19 cellular contexts compared by ENCODE assay signal in genomic region chr1:27503033-27503432, GRCh38. TPM values are rescaled to one million over a fixed set of nuclear protein-coding genes. Genes with fewer than 3 reads are reported as not detected.
A peak's percentile ranks its signal among the peaks of the same experiment; 100 is the strongest.
DNase-seq lines count a peak whose midpoint lies in the region; ATAC-seq, FAIRE-seq and TF ChIP-seq lines count a peak whose summit lies in the region.
"Had no signal": no experiment of that assay in that cellular context is flagged by ENCODE, and none has a peak within 500 bp of the region (broad histone marks: within the 10 kb centered on the region; RNA-seq: fewer than 3 reads in every experiment).

No MANE protein-coding gene starts in this region.

- H2BK120ac ChIP-seq in mesenchymal stem cell (ENCODE audit: low read depth, low read length) = no peak overlapping the region

- no peak overlapping the region for H2BK5ac ChIP-seq in mesenchymal stem cell (ENCODE audit: low read depth, low read length, poor library complexity, severe bottlenecking)

- H2BK12ac ChIP-seq in mesenchymal stem cell (ENCODE audit: low read length in 2 of 2) = peak overlapping the region in 1 of 2 experiments; percentile 71

- DNase-seq in H7 (peak; percentile 3), astrocyte (ENCODE audit: low read depth) (no peak), mesenchymal stem cell (no peak)
- no peak for DNase-seq in activated effector memory CD4-positive, alpha-beta T cell treated with Interleukin-2 at 50 U/mL for 16 hours
- no peak for DNase-seq in activated CD4-positive, alpha-beta memory T cell treated with anti-CD3 and anti-CD28 coated beads for 36 hours
- DNase-seq: activated CD4-positive, CD25-positive, alpha-beta regulatory T cell; anterior cingulate cortex; erythroblast; GOT3; islet precursor cell; NCI-H1436 treated with DMSO at 0.1 percent for 48 hours; SHP77; stimulated activated naive CD4-positive, alpha-beta T cell treated with Interleukin-2 at 50 U/mL for 16 hours; T-helper 1 cell had no signal

- no peak overlapping the region for H3K4me2 ChIP-seq in astrocyte (ENCODE audit: low read length)
- H3K4me2 ChIP-seq in mesenchymal stem cell (ENCODE audit: low read length, poor library complexity, severe bottlenecking) = no peak overlapping the region

- peak overlapping the region; percentile 12 for H4K8ac ChIP-seq in mesenchymal stem cell (ENCODE audit: low read length)

- intact Hi-C loops in activated CD4-positive, alpha-beta memory T cell treated with anti-CD3 and anti-CD28 coated beads for 36 hours (cut with micrococcal nuclease) = no loop called here

- no peak for FAIRE-seq in astrocyte (lab: Jason Lieb, UNC)
- FAIRE-seq: HTR-8/SVneo had no signal

- no peak overlapping the region for H2BK15ac ChIP-seq in mesenchymal stem cell (ENCODE audit: low read depth, poor library complexity, severe bottlenecking)

- H2AK5ac ChIP-seq in mesenchymal stem cell (ENCODE audit: low read length, severe bottlenecking) = no peak overlapping the region

- H3K4me1 Mint-ChIP-seq in astrocyte (ENCODE audit: low read depth, unreplicated experiment) = peaks cover 12% of the 10 kb centered on the region
- H3K4me1 Mint-ChIP-seq in activated CD4-positive, alpha-beta memory T cell treated with anti-CD3 and anti-CD28 coated beads for 36 hours (ENCODE audit: low read depth) = no peaks in the 10 kb centered on the region

- no peaks in the 10 kb centered on the region for H3K9me3 ChIP-seq in astrocyte (ENCODE audit: insufficient read depth, low read depth, low read length)
- no peaks in the 10 kb centered on the region for H3K9me3 ChIP-seq in mesenchymal stem cell (ENCODE audit: control insufficient read depth, low read length)
- no peaks in the 10 kb centered on the region for H3K9me3 ChIP-seq in stomach smooth muscle (ENCODE audit: control insufficient read depth in 2 of 2, low read length in 2 of 2)

- no peaks in the 10 kb centered on the region for H3K36me3 Mint-ChIP-seq in astrocyte (ENCODE audit: low read depth, unreplicated experiment)
- no peaks in the 10 kb centered on the region for H3K36me3 Mint-ChIP-seq in activated CD4-positive, alpha-beta memory T cell treated with anti-CD3 and anti-CD28 coated beads for 36 hours

- TF ChIP-seq CTCF in astrocyte (IDR thresholded peaks at IDR 0.05; ENCODE audit: insufficient read depth, low read depth, low read length) = no peak

- H3K9ac ChIP-seq in astrocyte (ENCODE audit: low read length) (no peak overlapping the region), mesenchymal stem cell (ENCODE audit: low read length) (no peak overlapping the region), stomach smooth muscle (ENCODE audit: low read length in 2 of 2) (no peak overlapping the region)

- H2AFZ ChIP-seq in astrocyte (ENCODE audit: low read depth, low read length) = no peak overlapping the region
- H2AFZ ChIP-seq in mesenchymal stem cell (ENCODE audit: low read depth, low read length) = no peak overlapping the region

- H3K36me3 ChIP-seq in H7 (replicated peaks; ENCODE audit: control insufficient read depth, insufficient read depth, low read length) (no peaks in the 10 kb centered on the region), astrocyte (ENCODE audit: insufficient read depth, low read length) (no peaks in the 10 kb centered on the region), mesenchymal stem cell (ENCODE audit: control insufficient read depth in 1 of 2, insufficient read depth in 2 of 2, low read depth in 1 of 2, low read length in 2 of 2) (no peaks in the 10 kb centered on the region), stomach smooth muscle (ENCODE audit: control insufficient read depth in 2 of 2, insufficient read depth in 2 of 2, low read length in 2 of 2) (no peaks in the 10 kb centered on the region)

- H3K4ac ChIP-seq in mesenchymal stem cell (ENCODE audit: low read depth in 1 of 2, low read length in 2 of 2) = peak overlapping the region in 1 of 2 experiments; percentile 40

- peak overlapping the region in 1 of 2 experiments; percentile 48 for H3K14ac ChIP-seq in mesenchymal stem cell (ENCODE audit: low read length in 2 of 2)

- H3K4me1 ChIP-seq in astrocyte (ENCODE audit: insufficient read depth, low read length) = peaks cover 15% of the 10 kb centered on the region
- H3K4me1 ChIP-seq in mesenchymal stem cell (ENCODE audit: control insufficient read depth, insufficient read depth, low read depth, low read length) = peaks cover 14% of the 10 kb centered on the region
- H3K4me1 ChIP-seq in stomach smooth muscle (ENCODE audit: control insufficient read depth, insufficient read depth, low read length) = peaks cover 23% of the 10 kb centered on the region

- H3K4me3 Mint-ChIP-seq in astrocyte (ENCODE audit: unreplicated experiment) = no peak overlapping the region
- no peak overlapping the region for H3K4me3 Mint-ChIP-seq in activated CD4-positive, alpha-beta memory T cell treated with anti-CD3 and anti-CD28 coated beads for 36 hours
- H3K4me3 Mint-ChIP-seq: dendritic cell treated with granulocyte-macrophage colony-stimulating factor and Interleukin-4, amounts not matched to agents 40 ng/mL and 50 ng/mL, for 4 days had no signal

- H3K27ac ChIP-seq in astrocyte (ENCODE audit: low read depth, low read length) (no peak overlapping the region), mesenchymal stem cell (ENCODE audit: low read length, poor library complexity, severe bottlenecking) (no peak overlapping the region), stomach smooth muscle (ENCODE audit: low read length) (peak overlapping the region; percentile 18)

- ATAC-seq in GM21526 (IDR thresholded peaks at IDR 0.05; ENCODE audit: low FRiP score, unreplicated experiment) (no peak), HG02970 (IDR thresholded peaks at IDR 0.05; ENCODE audit: low FRiP score, unreplicated experiment) (no peak)

- H3K9me3 Mint-ChIP-seq in astrocyte (ENCODE audit: unreplicated experiment) = no peaks in the 10 kb centered on the region
- no peaks in the 10 kb centered on the region for H3K9me3 Mint-ChIP-seq in activated CD4-positive, alpha-beta memory T cell treated with anti-CD3 and anti-CD28 coated beads for 36 hours
- H3K9me3 Mint-ChIP-seq: dendritic cell treated with granulocyte-macrophage colony-stimulating factor and Interleukin-4, amounts not matched to agents 40 ng/mL and 50 ng/mL, for 4 days had no signal

- H3K79me2 ChIP-seq in astrocyte (ENCODE audit: insufficient read depth, low read length) = no peaks in the 10 kb centered on the region

- no peak overlapping the region for H3K18ac ChIP-seq in mesenchymal stem cell (ENCODE audit: low read depth in 1 of 2, low read length in 2 of 2)

- H4K20me1 ChIP-seq in astrocyte (ENCODE audit: insufficient read depth, low read length) = no peaks in the 10 kb centered on the region

- H3K27me3 ChIP-seq in H7 (ENCODE audit: control insufficient read depth, insufficient read depth, low read length) (no peaks in the 10 kb centered on the region), astrocyte (ENCODE audit: insufficient read depth, low read length) (no peaks in the 10 kb centered on the region), mesenchymal stem cell (ENCODE audit: control insufficient read depth in 1 of 2, insufficient read depth in 1 of 2, low read length in 2 of 2) (no peaks in the 10 kb centered on the region), stomach smooth muscle (ENCODE audit: control insufficient read depth in 1 of 2, insufficient read depth in 2 of 2, low read length in 2 of 2) (no peaks in the 10 kb centered on the region)

- H3K4me3 ChIP-seq in H7 (ENCODE audit: insufficient read depth, low read depth, low read length) (no peak overlapping the region), astrocyte (ENCODE audit: insufficient read depth, low read depth, low read length) (no peak overlapping the region), mesenchymal stem cell (ENCODE audit: insufficient read depth in 1 of 2, low read depth in 1 of 2, low read length in 2 of 2) (no peak overlapping the region), stomach smooth muscle (ENCODE audit: low read length in 2 of 2) (no peak overlapping the region)

- no peaks in the 10 kb centered on the region for H3K27me3 Mint-ChIP-seq in astrocyte (ENCODE audit: low read depth, unreplicated experiment)
- H3K27me3 Mint-ChIP-seq in activated CD4-positive, alpha-beta memory T cell treated with anti-CD3 and anti-CD28 coated beads for 36 hours = no peaks in the 10 kb centered on the region

- CTCF ChIA-PET in activated CD4-positive, alpha-beta memory T cell treated with anti-CD3 and anti-CD28 coated beads for 36 hours (lab: Charles Lee) = no interaction called here

- WGBS in mesenchymal stem cell = 90% methylated on average over 1 of the region's 2 CpGs

- no peak overlapping the region for H4K91ac ChIP-seq in mesenchymal stem cell (ENCODE audit: low read length)

- H3K23ac ChIP-seq in mesenchymal stem cell (ENCODE audit: low read length in 2 of 2) = no peak overlapping the region

- H3K79me1 ChIP-seq in mesenchymal stem cell (replicated peaks; ENCODE audit: low read length, poor library complexity, severe bottlenecking) = no peaks in the 10 kb centered on the region

- POLR2A ChIA-PET in activated CD4-positive, alpha-beta memory T cell treated with anti-CD3 and anti-CD28 coated beads for 36 hours (lab: Charles Lee) = no interaction called here

- peak overlapping the region; percentile 77 for H3K27ac Mint-ChIP-seq in astrocyte (ENCODE audit: unreplicated experiment)
- no peak overlapping the region for H3K27ac Mint-ChIP-seq in activated CD4-positive, alpha-beta memory T cell treated with anti-CD3 and anti-CD28 coated beads for 36 hours
- H3K27ac Mint-ChIP-seq: dendritic cell treated with granulocyte-macrophage colony-stimulating factor and Interleukin-4, amounts not matched to agents 40 ng/mL and 50 ng/mL, for 4 days had no signal

RNA-seq across cellular contexts. Expression of gene WASF2, which starts 13.1 kb away (rescaled TPM):
- 34.3 and 44.3 TPM in 2 replicates for total RNA-seq in H7 (2014; rRNA removed; shearing (Covaris generic))
- total RNA-seq in astrocyte = 86.9 and 88.0 TPM in 2 replicates
- polyA plus RNA-seq in mesenchymal stem cell (2013, experiment 1 of 2) = 68.4 TPM
- polyA plus RNA-seq in mesenchymal stem cell (2013, experiment 2 of 2) = 68.6 TPM
- total RNA-seq in activated CD4-positive, alpha-beta memory T cell treated with anti-CD3 and anti-CD28 coated beads for 36 hours = 100 to 1,000 TPM; 109 to 110 TPM
